Comparison of ENCODE assay signal across 13 cellular contexts in the genomic region with DNA sequence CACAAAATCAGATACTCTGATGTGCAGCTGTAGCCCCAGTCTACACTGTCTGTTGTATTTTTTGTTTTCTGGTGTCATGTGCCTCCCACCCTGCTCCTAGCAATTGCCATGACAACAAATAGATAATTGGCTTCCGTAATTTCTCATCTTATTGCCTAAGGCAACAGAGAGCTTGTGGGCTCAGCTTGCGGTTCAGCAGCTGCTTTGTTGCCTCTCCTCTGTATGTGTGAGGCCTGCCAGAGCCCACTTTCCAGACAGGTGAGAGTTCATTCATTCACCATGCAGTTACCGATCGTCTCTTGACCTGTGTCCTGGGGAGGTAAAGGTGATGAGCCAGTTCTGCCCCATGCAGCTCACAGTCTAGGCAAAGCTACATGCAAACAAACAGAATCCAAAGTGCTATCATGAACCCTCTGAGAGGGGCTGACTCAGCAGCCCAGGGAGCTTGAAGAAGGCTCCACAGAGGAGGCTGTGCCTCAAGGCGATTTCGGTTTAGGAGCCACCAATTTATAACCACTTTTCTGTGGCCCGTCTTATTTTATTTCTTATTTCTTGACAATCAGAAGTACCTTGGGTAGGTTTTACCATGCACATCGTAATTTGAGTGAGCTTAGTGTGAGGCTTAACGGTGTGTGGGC. TPM values are rescaled to one million over a fixed set of nuclear protein-coding genes. Genes with fewer than 3 reads are reported as not detected.
DNase-seq lines count a peak whose midpoint lies in the region; ATAC-seq, FAIRE-seq and TF ChIP-seq lines count a peak whose summit lies in the region.
"Had no signal": no experiment of that assay in that cellular context is flagged by ENCODE, and none has a peak within 500 bp of the region (broad histone marks: within the 10 kb centered on the region; RNA-seq: fewer than 3 reads in every experiment).

No MANE protein-coding gene starts in this region.

- in situ Hi-C loops in K562 (cut with MboI), result no loop called here

- POLR2A ChIA-PET in K562 (lab: Yijun Ruan, JAX), result interaction anchor here (0.6 to 1.0 kb wide), 8 partner anchors 11 to 364 kb away, joined by 3 read pairs; partner anchors contain the start of gene ERO1B

- intact Hi-C loops in K562 (cut with micrococcal nuclease), result no loop called here

- ATAC-seq in stimulated activated naive CD8-positive, alpha-beta T cell treated with anti-CD3 and anti-CD28 coated beads, Interleukin-15, amount 100 ng/mL, for 72 hours, result no peak
- ATAC-seq in stimulated activated naive CD8-positive, alpha-beta T cell treated with anti-CD3 and anti-CD28 coated beads, Interleukin-15, Interleukin-2, amounts not matched to agents 100 U/mL and 50 U/mL, for 24 hours, result no peak
- no peak for ATAC-seq in K562
- ATAC-seq in HG03045 (IDR thresholded peaks at IDR 0.05; ENCODE audit: unreplicated experiment), result no peak
- no peak for ATAC-seq in HG02798 (IDR thresholded peaks at IDR 0.05; ENCODE audit: poor library complexity, unreplicated experiment)
- ATAC-seq in esophagus mucosa, result no peak

- no peak for FAIRE-seq in K562 (lab: Jason Lieb, UNC)

- H3K4me1 ChIP-seq in K562 (replicated peaks in 1 of 2; ENCODE audit: control insufficient read depth in 2 of 2, insufficient read depth in 2 of 2, low read length in 2 of 2), result peaks cover 16 to 22% of the 10 kb centered on the region in 2 experiments; a peak in 4 of 5 replicates
- H3K4me1 ChIP-seq: testis had no signal

- H3K27me3 ChIP-seq in K562 (ENCODE audit: control insufficient read depth in 2 of 2, insufficient read depth in 2 of 2, low read length in 2 of 2), result no peaks in the 10 kb centered on the region
- H3K27me3 ChIP-seq: BLaER1 treated with 17β-estradiol and CSF1 and Interleukin-3, amounts not matched to agents 10 nM and 100 nM; testis had no signal

- no peak for TF ChIP-seq RAD21 in K562 (CRISPR knock-in tag; conservative IDR thresholded peaks at IDR 0.05 in 1 of 2, IDR thresholded peaks at IDR 0.05 in 1 of 2)

- no peak for TF ChIP-seq POLR2A in K562 (conservative IDR thresholded peaks at IDR 0.05)

- TF ChIP-seq CTCF in K562 (IDR thresholded peaks at IDR 0.05 in 2 of 3, conservative IDR thresholded peaks at IDR 0.05 in 1 of 3; ENCODE audit: insufficient read depth in 2 of 3, low read depth in 1 of 3, low read length in 3 of 3), result no peak

- no peak overlapping the region for H2AFZ ChIP-seq in K562 (ENCODE audit: low read depth, low read length)

- no peak for DNase-seq in stimulated activated naive CD8-positive, alpha-beta T cell treated with anti-CD3 and anti-CD28 coated beads, Interleukin-15, amount 100 ng/mL, for 72 hours
- DNase-seq in stimulated activated naive CD8-positive, alpha-beta T cell treated with anti-CD3 and anti-CD28 coated beads, Interleukin-15, Interleukin-2, amounts not matched to agents 100 U/mL and 50 U/mL, for 24 hours, result no peak
- DNase-seq in NCI-H345 (lab: John Stamatoyannopoulos, UW) (peak; percentile 72), K562 (ENCODE audit: extremely low read depth in 1 of 4, low spot score in 3 of 4) (no peak), Kasumi-1 (lab: John Stamatoyannopoulos, UW) (no peak)
- DNase-seq: activated CD4-positive, alpha-beta T cell treated with anti-CD3 and anti-CD28 coated beads, Interleukin-2, amount 50 U/mL, for 4 hours; effector CD4-positive, alpha-beta T cell; SHP77; testis had no signal

- no TSS peak for BruUV-seq in K562 (replicated peaks; lab: Mats Ljungman, UMichigan)

- H3K4me2 ChIP-seq in K562 (ENCODE audit: insufficient read depth, low read length), result no peak overlapping the region
- H3K4me2 ChIP-seq: BLaER1 treated with 17β-estradiol and CSF1 and Interleukin-3, amounts not matched to agents 10 nM and 100 nM had no signal

- peak overlapping the region; percentile 33 to 83 for H3K27ac Mint-ChIP-seq in stimulated activated naive CD8-positive, alpha-beta T cell treated with anti-CD3 and anti-CD28 coated beads, Interleukin-15, amount 100 ng/mL, for 72 hours

- no peaks in the 10 kb centered on the region for H3K27me3 Mint-ChIP-seq in stimulated activated naive CD8-positive, alpha-beta T cell treated with anti-CD3 and anti-CD28 coated beads, Interleukin-15, amount 100 ng/mL, for 72 hours

- H3K9me1 ChIP-seq in K562 (ENCODE audit: control insufficient read depth, insufficient read depth, low read length), result no peaks in the 10 kb centered on the region

- peaks cover 7% of the 10 kb centered on the region for H4K20me1 ChIP-seq in K562 (replicated peaks; ENCODE audit: control insufficient read depth, insufficient read depth, low read length)

- no peak overlapping the region for H3K27ac ChIP-seq in K562 (ENCODE audit: extremely low read depth, low read depth, low read length)
- H3K27ac ChIP-seq: BLaER1 treated with 17β-estradiol and CSF1 and Interleukin-3, amounts not matched to agents 10 nM and 100 nM; testis had no signal

- no peak overlapping the region for H3K4me3 ChIP-seq in K562
- H3K4me3 ChIP-seq: BLaER1 treated with 17β-estradiol and CSF1 and Interleukin-3, amounts not matched to agents 10 nM and 100 nM; testis had no signal

- no peak for TF ChIP-seq EP300 in K562 (IDR thresholded peaks at IDR 0.05; ENCODE audit: low read length)

- peak overlapping the region in 1 of 2 experiments; percentile 38; a peak in 1 of 4 replicates for H3K9ac ChIP-seq in K562 (ENCODE audit: insufficient read depth in 1 of 2, low read depth in 2 of 2, low read length in 2 of 2)
- H3K9ac ChIP-seq: BLaER1 treated with 17β-estradiol and CSF1 and Interleukin-3, amounts not matched to agents 10 nM and 100 nM had no signal

- WGBS in K562 (ENCODE audit: insufficient coverage, low coverage, missing lambda C conversion rate), result 86% methylated on average over 9 of the region's 9 CpGs

- H3K4me1 Mint-ChIP-seq in stimulated activated naive CD8-positive, alpha-beta T cell treated with anti-CD3 and anti-CD28 coated beads, Interleukin-15, amount 100 ng/mL, for 72 hours, result peaks cover 34% of the 10 kb centered on the region

- no peak overlapping the region for H3K4me3 Mint-ChIP-seq in stimulated activated naive CD8-positive, alpha-beta T cell treated with anti-CD3 and anti-CD28 coated beads, Interleukin-15, amount 100 ng/mL, for 72 hours

- peaks cover 62% of the 10 kb centered on the region; the same call in 2 of the 3 replicates for H3K36me3 ChIP-seq in K562 (ENCODE audit: control insufficient read depth, insufficient read depth, low read length)

- H3K9me3 ChIP-seq in K562 (replicated peaks; ENCODE audit: control insufficient read depth, insufficient read depth, low read depth, low read length), result no peaks in the 10 kb centered on the region
- H3K9me3 ChIP-seq: BLaER1 treated with 17β-estradiol and CSF1 and Interleukin-3, amounts not matched to agents 10 nM and 100 nM; testis had no signal

- H3K9me3 Mint-ChIP-seq in stimulated activated naive CD8-positive, alpha-beta T cell treated with anti-CD3 and anti-CD28 coated beads, Interleukin-15, amount 100 ng/mL, for 72 hours, result no peaks in the 10 kb centered on the region

- H3K79me2 ChIP-seq in K562 (ENCODE audit: control insufficient read depth, insufficient read depth, low read length), result 0 out of 3 replicates have a peak, but pooled peaks cover 3% of the 10 kb centered on the region

- CTCF ChIA-PET in K562 (lab: Yijun Ruan, JAX; ENCODE audit: low intra/inter-chr PET ratio), result no interaction called here

TF ChIP-seq in K562, 482 proteins besides CTCF, POLR2A, EP300 and RAD21 (continues in another document):
- TF ChIP-seq TFAP4 (CRISPR knock-in tag; IDR thresholded peaks at IDR 0.05; ENCODE audit: borderline replicate concordance), result no peak
- TF ChIP-seq CBX8 (IDR thresholded peaks at IDR 0.05; ENCODE audit: borderline replicate concordance, extremely low read depth, low read depth, low read length, poor library complexity, severe bottlenecking), result no peak
- TF ChIP-seq GTF2B (IDR thresholded peaks at IDR 0.05; ENCODE audit: extremely low read depth, insufficient read length), result no peak
- no peak for TF ChIP-seq ARNT (IDR thresholded peaks at IDR 0.05)
- no peak for TF ChIP-seq MLX (CRISPR knock-in tag; conservative IDR thresholded peaks at IDR 0.05)

RNA-seq across cellular contexts. Expression of gene LGALS8, which starts 12.0 kb away (rescaled TPM):
- 123 and 174 TPM in 2 replicates for total RNA-seq in K562 (2011; cell fraction: chromatin; rRNA removed; ENCODE audit: low replicate concordance)
- 65.5 and 71.3 TPM in 2 replicates for total RNA-seq in K562 (2011; cell fraction: nucleolus; rRNA removed)
- total RNA-seq in K562 (2011; cell fraction: nucleoplasm; rRNA removed), result 91.4 and 121 TPM in 2 replicates
- total RNA-seq in K562 (2014; rRNA removed) (47.4 and 57.4 TPM in 2 replicates), K562 (2014; rRNA removed; fragmentation: Illumina TruSeq; extraction: Trizol) (69.1 and 93.7 TPM in 2 replicates), K562 (2015; rRNA removed; fragmentation: Illumina TruSeq; extraction: Trizol) (66.6 and 74.1 TPM in 2 replicates), K562 (2021) (53.5 and 59.1 TPM in 2 replicates), esophagus mucosa (30.1 TPM)
- polyA plus RNA-seq in K562 (2011; rRNA removed) (65.2 and 70.3 TPM in 2 replicates), K562 (2014; fragmentation: Illumina TruSeq; extraction: Trizol) (69.4 and 79.8 TPM in 2 replicates), K562 (2014; fragmentation: Nextera tagmentation; extraction: Ambion mirVana) (10 to 100 TPM; 62.7 to 87.7 TPM), K562 (2014; rRNA removed) (71.0 and 82.8 TPM in 2 replicates)
- polyA plus RNA-seq in K562 (2011; cell fraction: cytosol; rRNA removed), result 20.6 and 40.3 TPM in 2 replicates
- polyA plus RNA-seq in K562 (2011; cell fraction: nucleus; rRNA removed), result 190 and 230 TPM in 2 replicates
- 66.1 and 79.9 TPM in 2 replicates for polyA plus RNA-seq in K562 (2012)
- polyA minus RNA-seq in K562 (2011; rRNA and poly(A)+ RNA removed), result 67.2 and 83.5 TPM in 2 replicates
- polyA minus RNA-seq in K562 (2011; cell fraction: cytosol; rRNA and poly(A)+ RNA removed), result 24.7 and 31.0 TPM in 2 replicates
- polyA minus RNA-seq in K562 (2011; cell fraction: nucleus; rRNA and poly(A)+ RNA removed), result 64.2 and 87.4 TPM in 2 replicates
